In genomic region chr22:39469681-39470461, GRCh38 we compare ENCODE assay signal across 1 cellular context.
TF ChIP-seq lines count a peak whose summit lies in the region.

No MANE protein-coding gene starts in this region.

TF ChIP-seq in HepG2, 621 proteins besides CTCF, POLR2A, EP300 and RAD21 (continued from another document and continues in another):
- TF ChIP-seq PAXIP1 (CRISPR knock-in tag; conservative IDR thresholded peaks at IDR 0.05): peak; percentile 81
- no peak for TF ChIP-seq HOXA9 (CRISPR knock-in tag; IDR thresholded peaks at IDR 0.05; ENCODE audit: borderline replicate concordance)
- TF ChIP-seq, protein P1, sequence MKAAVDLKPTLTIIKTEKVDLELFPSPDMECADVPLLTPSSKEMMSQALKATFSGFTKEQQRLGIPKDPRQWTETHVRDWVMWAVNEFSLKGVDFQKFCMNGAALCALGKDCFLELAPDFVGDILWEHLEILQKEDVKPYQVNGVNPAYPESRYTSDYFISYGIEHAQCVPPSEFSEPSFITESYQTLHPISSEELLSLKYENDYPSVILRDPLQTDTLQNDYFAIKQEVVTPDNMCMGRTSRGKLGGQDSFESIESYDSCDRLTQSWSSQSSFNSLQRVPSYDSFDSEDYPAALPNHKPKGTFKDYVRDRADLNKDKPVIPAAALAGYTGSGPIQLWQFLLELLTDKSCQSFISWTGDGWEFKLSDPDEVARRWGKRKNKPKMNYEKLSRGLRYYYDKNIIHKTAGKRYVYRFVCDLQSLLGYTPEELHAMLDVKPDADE (CRISPR knock-in tag; IDR thresholded peaks at IDR 0.05): no peak
- 0 out of 2 replicates have a peak, but pooled peaks have one; percentile 48 for TF ChIP-seq HIVEP1 (CRISPR knock-in tag; IDR thresholded peaks at IDR 0.05)
- TF ChIP-seq ATF5 (CRISPR knock-in tag; IDR thresholded peaks at IDR 0.05; ENCODE audit: low read depth): no peak
- no peak for TF ChIP-seq WIZ (CRISPR knock-in tag; IDR thresholded peaks at IDR 0.05)
- TF ChIP-seq ZC3H4 (CRISPR knock-in tag; IDR thresholded peaks at IDR 0.05; ENCODE audit: borderline replicate concordance): no peak
- no peak for TF ChIP-seq ETV5 (CRISPR knock-in tag; IDR thresholded peaks at IDR 0.05; ENCODE audit: borderline replicate concordance)
- no peak for TF ChIP-seq CREB1 (IDR thresholded peaks at IDR 0.05)
- no peak for TF ChIP-seq CREB1 (CRISPR knock-in tag; IDR thresholded peaks at IDR 0.05)
- TF ChIP-seq LRRFIP1 (CRISPR knock-in tag; conservative IDR thresholded peaks at IDR 0.05): no peak
- TF ChIP-seq RFXAP (CRISPR knock-in tag; IDR thresholded peaks at IDR 0.05; ENCODE audit: borderline replicate concordance): no peak
- TF ChIP-seq ZFP36L1 (CRISPR knock-in tag; IDR thresholded peaks at IDR 0.05): no peak
- TF ChIP-seq, protein P2, sequence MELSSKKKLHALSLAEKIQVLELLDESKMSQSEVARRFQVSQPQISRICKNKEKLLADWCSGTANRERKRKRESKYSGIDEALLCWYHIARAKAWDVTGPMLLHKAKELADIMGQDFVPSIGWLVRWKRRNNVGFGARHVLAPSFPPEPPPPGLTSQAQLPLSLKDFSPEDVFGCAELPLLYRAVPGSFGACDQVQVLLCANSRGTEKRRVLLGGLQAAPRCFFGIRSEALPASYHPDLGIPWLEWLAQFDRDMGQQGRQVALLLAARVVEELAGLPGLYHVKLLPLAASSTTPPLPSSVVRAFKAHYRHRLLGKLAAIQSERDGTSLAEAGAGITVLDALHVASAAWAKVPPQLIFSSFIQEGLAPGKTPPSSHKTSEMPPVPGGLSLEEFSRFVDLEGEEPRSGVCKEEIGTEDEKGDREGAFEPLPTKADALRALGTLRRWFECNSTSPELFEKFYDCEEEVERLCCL (CRISPR knock-in tag; IDR thresholded peaks at IDR 0.05; ENCODE audit: borderline replicate concordance): no peak
- no peak for TF ChIP-seq ZNF670 (CRISPR knock-in tag; IDR thresholded peaks at IDR 0.05; ENCODE audit: borderline replicate concordance)
- TF ChIP-seq, protein P3, sequence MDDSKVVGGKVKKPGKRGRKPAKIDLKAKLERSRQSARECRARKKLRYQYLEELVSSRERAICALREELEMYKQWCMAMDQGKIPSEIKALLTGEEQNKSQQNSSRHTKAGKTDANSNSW (CRISPR knock-in tag; IDR thresholded peaks at IDR 0.05; ENCODE audit: borderline replicate concordance): no peak
- TF ChIP-seq KDM1A (CRISPR knock-in tag; IDR thresholded peaks at IDR 0.05): no peak
- peak; percentile 79 for TF ChIP-seq RXRB (CRISPR knock-in tag; IDR thresholded peaks at IDR 0.05; ENCODE audit: borderline replicate concordance)
- TF ChIP-seq, protein P4, sequence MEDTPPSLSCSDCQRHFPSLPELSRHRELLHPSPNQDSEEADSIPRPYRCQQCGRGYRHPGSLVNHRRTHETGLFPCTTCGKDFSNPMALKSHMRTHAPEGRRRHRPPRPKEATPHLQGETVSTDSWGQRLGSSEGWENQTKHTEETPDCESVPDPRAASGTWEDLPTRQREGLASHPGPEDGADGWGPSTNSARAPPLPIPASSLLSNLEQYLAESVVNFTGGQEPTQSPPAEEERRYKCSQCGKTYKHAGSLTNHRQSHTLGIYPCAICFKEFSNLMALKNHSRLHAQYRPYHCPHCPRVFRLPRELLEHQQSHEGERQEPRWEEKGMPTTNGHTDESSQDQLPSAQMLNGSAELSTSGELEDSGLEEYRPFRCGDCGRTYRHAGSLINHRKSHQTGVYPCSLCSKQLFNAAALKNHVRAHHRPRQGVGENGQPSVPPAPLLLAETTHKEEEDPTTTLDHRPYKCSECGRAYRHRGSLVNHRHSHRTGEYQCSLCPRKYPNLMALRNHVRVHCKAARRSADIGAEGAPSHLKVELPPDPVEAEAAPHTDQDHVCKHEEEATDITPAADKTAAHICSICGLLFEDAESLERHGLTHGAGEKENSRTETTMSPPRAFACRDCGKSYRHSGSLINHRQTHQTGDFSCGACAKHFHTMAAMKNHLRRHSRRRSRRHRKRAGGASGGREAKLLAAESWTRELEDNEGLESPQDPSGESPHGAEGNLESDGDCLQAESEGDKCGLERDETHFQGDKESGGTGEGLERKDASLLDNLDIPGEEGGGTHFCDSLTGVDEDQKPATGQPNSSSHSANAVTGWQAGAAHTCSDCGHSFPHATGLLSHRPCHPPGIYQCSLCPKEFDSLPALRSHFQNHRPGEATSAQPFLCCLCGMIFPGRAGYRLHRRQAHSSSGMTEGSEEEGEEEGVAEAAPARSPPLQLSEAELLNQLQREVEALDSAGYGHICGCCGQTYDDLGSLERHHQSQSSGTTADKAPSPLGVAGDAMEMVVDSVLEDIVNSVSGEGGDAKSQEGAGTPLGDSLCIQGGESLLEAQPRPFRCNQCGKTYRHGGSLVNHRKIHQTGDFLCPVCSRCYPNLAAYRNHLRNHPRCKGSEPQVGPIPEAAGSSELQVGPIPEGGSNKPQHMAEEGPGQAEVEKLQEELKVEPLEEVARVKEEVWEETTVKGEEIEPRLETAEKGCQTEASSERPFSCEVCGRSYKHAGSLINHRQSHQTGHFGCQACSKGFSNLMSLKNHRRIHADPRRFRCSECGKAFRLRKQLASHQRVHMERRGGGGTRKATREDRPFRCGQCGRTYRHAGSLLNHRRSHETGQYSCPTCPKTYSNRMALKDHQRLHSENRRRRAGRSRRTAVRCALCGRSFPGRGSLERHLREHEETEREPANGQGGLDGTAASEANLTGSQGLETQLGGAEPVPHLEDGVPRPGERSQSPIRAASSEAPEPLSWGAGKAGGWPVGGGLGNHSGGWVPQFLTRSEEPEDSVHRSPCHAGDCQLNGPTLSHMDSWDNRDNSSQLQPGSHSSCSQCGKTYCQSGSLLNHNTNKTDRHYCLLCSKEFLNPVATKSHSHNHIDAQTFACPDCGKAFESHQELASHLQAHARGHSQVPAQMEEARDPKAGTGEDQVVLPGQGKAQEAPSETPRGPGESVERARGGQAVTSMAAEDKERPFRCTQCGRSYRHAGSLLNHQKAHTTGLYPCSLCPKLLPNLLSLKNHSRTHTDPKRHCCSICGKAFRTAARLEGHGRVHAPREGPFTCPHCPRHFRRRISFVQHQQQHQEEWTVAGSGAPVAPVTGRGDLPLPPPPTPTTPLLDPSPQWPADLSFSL (CRISPR knock-in tag; IDR thresholded peaks at IDR 0.05): 0 out of 2 replicates have a peak, but pooled peaks have one; percentile 56
- no peak for TF ChIP-seq ZNF446 (CRISPR knock-in tag; IDR thresholded peaks at IDR 0.05)
- TF ChIP-seq, protein P5, sequence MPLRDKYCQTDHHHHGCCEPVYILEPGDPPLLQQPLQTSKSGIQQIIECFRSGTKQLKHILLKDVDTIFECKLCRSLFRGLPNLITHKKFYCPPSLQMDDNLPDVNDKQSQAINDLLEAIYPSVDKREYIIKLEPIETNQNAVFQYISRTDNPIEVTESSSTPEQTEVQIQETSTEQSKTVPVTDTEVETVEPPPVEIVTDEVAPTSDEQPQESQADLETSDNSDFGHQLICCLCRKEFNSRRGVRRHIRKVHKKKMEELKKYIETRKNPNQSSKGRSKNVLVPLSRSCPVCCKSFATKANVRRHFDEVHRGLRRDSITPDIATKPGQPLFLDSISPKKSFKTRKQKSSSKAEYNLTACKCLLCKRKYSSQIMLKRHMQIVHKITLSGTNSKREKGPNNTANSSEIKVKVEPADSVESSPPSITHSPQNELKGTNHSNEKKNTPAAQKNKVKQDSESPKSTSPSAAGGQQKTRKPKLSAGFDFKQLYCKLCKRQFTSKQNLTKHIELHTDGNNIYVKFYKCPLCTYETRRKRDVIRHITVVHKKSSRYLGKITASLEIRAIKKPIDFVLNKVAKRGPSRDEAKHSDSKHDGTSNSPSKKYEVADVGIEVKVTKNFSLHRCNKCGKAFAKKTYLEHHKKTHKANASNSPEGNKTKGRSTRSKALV (CRISPR knock-in tag; IDR thresholded peaks at IDR 0.05): no peak
- no peak for TF ChIP-seq ZBTB10 (CRISPR knock-in tag; IDR thresholded peaks at IDR 0.05; ENCODE audit: borderline replicate concordance)
- no peak for TF ChIP-seq ZNF235 (CRISPR knock-in tag; IDR thresholded peaks at IDR 0.05; ENCODE audit: borderline replicate concordance)
- no peak for TF ChIP-seq FIP1L1 (IDR thresholded peaks at IDR 0.05; ENCODE audit: borderline replicate concordance, insufficient read depth, low read depth, low read length)
- no peak for TF ChIP-seq FOSL1 (CRISPR knock-in tag; IDR thresholded peaks at IDR 0.05; ENCODE audit: borderline replicate concordance)
- no peak for TF ChIP-seq TOPORS (CRISPR knock-in tag; IDR thresholded peaks at IDR 0.05)
- TF ChIP-seq ZNF281 (CRISPR knock-in tag; IDR thresholded peaks at IDR 0.05; ENCODE audit: borderline replicate concordance): peak; percentile 92
- no peak for TF ChIP-seq KLF9 (CRISPR knock-in tag; IDR thresholded peaks at IDR 0.05; ENCODE audit: low read depth)
- TF ChIP-seq NFE2 (CRISPR knock-in tag; IDR thresholded peaks at IDR 0.05): no peak
- no peak for TF ChIP-seq ZNF879 (CRISPR knock-in tag; IDR thresholded peaks at IDR 0.05)
- no peak for TF ChIP-seq SSRP1 (CRISPR knock-in tag; IDR thresholded peaks at IDR 0.05)
- no peak for TF ChIP-seq NR3C1 (CRISPR knock-in tag; IDR thresholded peaks at IDR 0.05)
- no peak for TF ChIP-seq ZNF138 (CRISPR knock-in tag; IDR thresholded peaks at IDR 0.05; ENCODE audit: low read depth)
